ENCODE assay signal across 8 cellular contexts in genomic region chr15:52678036-52678467, GRCh38. TPM values are rescaled to one million over a fixed set of nuclear protein-coding genes. Genes with fewer than 3 reads are reported as not detected.
DNase-seq lines count a peak whose midpoint lies in the region; ATAC-seq and TF ChIP-seq lines count a peak whose summit lies in the region.

No MANE protein-coding gene starts in this region.

- CTCF ChIA-PET in CD8-positive, alpha-beta memory T cell (lab: Charles Lee), result interaction anchor here (0.8 to 2.3 kb wide), 4 partner anchors 26 to 276 kb away, joined by 3 to 11 read pairs (median 4); partner anchors contain the start of gene MYO5A

- no peaks in the 10 kb centered on the region for H3K9me3 ChIP-seq in CD8-positive, alpha-beta memory T cell (ENCODE audit: low read length)
- no peaks in the 10 kb centered on the region for H3K9me3 ChIP-seq in HUES6 (ENCODE audit: control insufficient read depth, insufficient read depth, low read depth, low read length)
- H3K9me3 ChIP-seq in iPS DF 6.9 (ENCODE audit: control insufficient read depth, insufficient read depth, low read length), result no peaks in the 10 kb centered on the region

- POLR2A ChIA-PET in CD8-positive, alpha-beta memory T cell (lab: Charles Lee), result interaction anchor here (0.6 kb wide), 1 partner anchor 53 kb away, joined by 5 read pairs; no protein-coding TSS in a partner anchor

- H3K9ac ChIP-seq in HUES6 (ENCODE audit: low read length), result peak overlapping the region; percentile 63

- DNase-seq in CD8-positive, alpha-beta memory T cell, result peak; percentile 34 to 74 (median 54)
- peak; percentile 52 for DNase-seq in T-helper 2 cell treated with Interferon-gamma antibody and Interleukin-4, amounts not matched to agents 5 μg/mL and 100 μg/mL, for 36 hours (ENCODE audit: low spot score)
- DNase-seq in astrocyte of the spinal cord (ENCODE audit: low read depth, low spot score), result peak; percentile 62
- no peak for DNase-seq in iPS DF 6.9 (ENCODE audit: low read depth, low spot score)
- DNase-seq in sciatic nerve (ENCODE audit: low spot score), result peak; percentile 73
- DNase-seq in NCI-H187 (lab: John Stamatoyannopoulos, UW), result no peak

- peaks cover 5 to 51% (median 14%) of the 10 kb centered on the region in 3 donors for H3K36me3 Mint-ChIP-seq in CD8-positive, alpha-beta memory T cell
- peaks cover 24% of the 10 kb centered on the region for H3K36me3 Mint-ChIP-seq in T-helper 2 cell treated with Interferon-gamma antibody and Interleukin-4, amounts not matched to agents 5 μg/mL and 100 μg/mL, for 36 hours (ENCODE audit: low read depth)

- intact Hi-C loops in sciatic nerve (cut with DNase I), result no loop called here

- H3K4me1 ChIP-seq in CD8-positive, alpha-beta memory T cell (ENCODE audit: insufficient read depth, low read length), result peaks cover 31% of the 10 kb centered on the region
- H3K4me1 ChIP-seq in HUES6 (ENCODE audit: control insufficient read depth, insufficient read depth, low read length), result peaks cover 9% of the 10 kb centered on the region; the same call in 1 of the 2 replicates
- no peaks in the 10 kb centered on the region for H3K4me1 ChIP-seq in iPS DF 6.9 (ENCODE audit: control insufficient read depth, insufficient read depth, low read length)

- in situ Hi-C loops in astrocyte of the spinal cord (cut with HindIII; ENCODE audit: low sequenced_read_pairs), result no loop called here

- no peaks in the 10 kb centered on the region for H3K9me3 Mint-ChIP-seq in CD8-positive, alpha-beta memory T cell
- H3K9me3 Mint-ChIP-seq in T-helper 2 cell treated with Interferon-gamma antibody and Interleukin-4, amounts not matched to agents 5 μg/mL and 100 μg/mL, for 36 hours, result no peaks in the 10 kb centered on the region

- peak overlapping the region; percentile 87 for H3K4me3 ChIP-seq in CD8-positive, alpha-beta memory T cell (ENCODE audit: low read length)
- H3K4me3 ChIP-seq in HUES6 (ENCODE audit: low read depth, low read length) (peak overlapping the region; percentile 92), astrocyte of the spinal cord (ENCODE audit: low read depth, low read length) (peak overlapping the region; percentile 90), iPS DF 6.9 (ENCODE audit: low read length) (peak overlapping the region; percentile 90; the same call in 1 of the 2 replicates)

- H3K36me3 ChIP-seq in CD8-positive, alpha-beta memory T cell (ENCODE audit: insufficient read depth, low read length), result peaks cover 6% of the 10 kb centered on the region
- H3K36me3 ChIP-seq in HUES6 (ENCODE audit: control insufficient read depth, insufficient read depth, low read length), result no peaks in the 10 kb centered on the region
- no peaks in the 10 kb centered on the region for H3K36me3 ChIP-seq in iPS DF 6.9 (ENCODE audit: control insufficient read depth, insufficient read depth, low read length)

- peak overlapping the region; percentile 92 to 100 (median 100) for H3K4me3 Mint-ChIP-seq in CD8-positive, alpha-beta memory T cell
- H3K4me3 Mint-ChIP-seq in T-helper 2 cell treated with Interferon-gamma antibody and Interleukin-4, amounts not matched to agents 5 μg/mL and 100 μg/mL, for 36 hours, result peak overlapping the region; percentile 93

- H3K27ac ChIP-seq in CD8-positive, alpha-beta memory T cell (ENCODE audit: low read depth, low read length), result peak overlapping the region; percentile 90
- H3K27ac ChIP-seq in HUES6 (ENCODE audit: low read depth, low read length) (no peak overlapping the region), iPS DF 6.9 (ENCODE audit: low read length) (no peak overlapping the region)

- H3K27ac Mint-ChIP-seq in CD8-positive, alpha-beta memory T cell, result peak overlapping the region; percentile 98 to 100 (median 100)
- H3K27ac Mint-ChIP-seq in T-helper 2 cell treated with Interferon-gamma antibody and Interleukin-4, amounts not matched to agents 5 μg/mL and 100 μg/mL, for 36 hours, result peak overlapping the region; percentile 100

- H3K27me3 ChIP-seq in CD8-positive, alpha-beta memory T cell (ENCODE audit: insufficient read depth, low read length, poor library complexity, severe bottlenecking), result no peaks in the 10 kb centered on the region
- peaks cover 13% of the 10 kb centered on the region; the same call in 1 of the 2 replicates for H3K27me3 ChIP-seq in HUES6 (ENCODE audit: control insufficient read depth, insufficient read depth, low read length)
- H3K27me3 ChIP-seq in iPS DF 6.9 (ENCODE audit: control insufficient read depth, insufficient read depth, low read length), result no peaks in the 10 kb centered on the region

- H3K27me3 Mint-ChIP-seq in CD8-positive, alpha-beta memory T cell, result peaks cover 0 to 6% of the 10 kb centered on the region in 2 donors
- peaks cover 8% of the 10 kb centered on the region for H3K27me3 Mint-ChIP-seq in T-helper 2 cell treated with Interferon-gamma antibody and Interleukin-4, amounts not matched to agents 5 μg/mL and 100 μg/mL, for 36 hours (ENCODE audit: low read depth)

- peaks cover 50 to 82% (median 69%) of the 10 kb centered on the region in 3 donors for H3K4me1 Mint-ChIP-seq in CD8-positive, alpha-beta memory T cell
- H3K4me1 Mint-ChIP-seq in T-helper 2 cell treated with Interferon-gamma antibody and Interleukin-4, amounts not matched to agents 5 μg/mL and 100 μg/mL, for 36 hours (ENCODE audit: low read depth), result peaks cover 25% of the 10 kb centered on the region

- peak; percentile 31 for ATAC-seq in GM19455 (IDR thresholded peaks at IDR 0.05; ENCODE audit: unreplicated experiment)
- peak; percentile 83 for ATAC-seq in sciatic nerve

- peak; percentile 20 for TF ChIP-seq CTCF in astrocyte of the spinal cord (IDR thresholded peaks at IDR 0.05; ENCODE audit: low read depth, low read length)

- WGBS in iPS DF 6.9 (ENCODE audit: insufficient coverage, insufficient read length), result no CpG with 5 or more reads among the region's 13 CpGs

RNA-seq across cellular contexts. Expression of gene ATOSA, which starts 1.1 kb away (rescaled TPM):
- total RNA-seq in CD8-positive, alpha-beta memory T cell, result 10 to 100 TPM; 17.1 to 17.2 TPM
- 16.4 TPM for polyA plus RNA-seq in CD8-positive, alpha-beta memory T cell
- total RNA-seq in sciatic nerve, result 39.3 TPM

Comparison
In these comparisons a context has a peak if more than half of its experiments do, and no peak if none do; other contexts are left out.
1. DNase-seq: peak in CD8-positive, alpha-beta memory T cell (5 of 5), T-helper 2 cell treated with Interferon-gamma antibody and Interleukin-4, amounts not matched to agents 5 μg/mL and 100 μg/mL, for 36 hours (single experiment), astrocyte of the spinal cord (single experiment) and sciatic nerve (single experiment); none in iPS DF 6.9 (single experiment) and NCI-H187 (0 of 2).
2. Peak in every context shown above with its lines, with median percentiles within 50 percentile points of each other: H3K4me3 ChIP-seq.